2 cellular contexts compared by ENCODE assay signal in genomic region chr4:41069268-41069667, GRCh38.
TF ChIP-seq lines count a peak whose summit lies in the region.

No MANE protein-coding gene starts in this region.

TF ChIP-seq in GM12878, 131 proteins besides CTCF, POLR2A, EP300 and RAD21 (continued from another document):
- no peak for TF ChIP-seq MYC (IDR thresholded peaks at IDR 0.05; ENCODE audit: insufficient read depth, insufficient read length, insufficient replicate concordance, low read length, severe bottlenecking)
- TF ChIP-seq YY1 (IDR thresholded peaks at IDR 0.05; ENCODE audit: low read depth, low read length): no peak

TF ChIP-seq in WTC11, 78 proteins besides CTCF, POLR2A, EP300 and RAD21:
- TF ChIP-seq HMGXB4 (CRISPR knock-in tag; IDR thresholded peaks at IDR 0.05) (no peak), ZNF396 (CRISPR knock-in tag; IDR thresholded peaks at IDR 0.05; ENCODE audit: borderline replicate concordance) (no peak), PRRX2 (CRISPR knock-in tag; IDR thresholded peaks at IDR 0.05) (no peak), SMAD3 (CRISPR knock-in tag; IDR thresholded peaks at IDR 0.05; ENCODE audit: borderline replicate concordance) (no peak), NR3C1 (CRISPR knock-in tag; conservative IDR thresholded peaks at IDR 0.05; ENCODE audit: low read depth) (no peak), CREM (CRISPR knock-in tag; IDR thresholded peaks at IDR 0.05) (no peak), MAX (CRISPR knock-in tag; IDR thresholded peaks at IDR 0.05) (no peak), ZNF317 (CRISPR knock-in tag; IDR thresholded peaks at IDR 0.05; ENCODE audit: borderline replicate concordance, low read depth) (no peak), NR2C2 (CRISPR knock-in tag; IDR thresholded peaks at IDR 0.05) (no peak), ZNF423 (CRISPR knock-in tag; IDR thresholded peaks at IDR 0.05) (no peak), STAT6 (CRISPR knock-in tag; conservative IDR thresholded peaks at IDR 0.05; ENCODE audit: low read depth) (no peak)
